ENCODE assay signal across 33 cellular contexts in the genomic region with DNA sequence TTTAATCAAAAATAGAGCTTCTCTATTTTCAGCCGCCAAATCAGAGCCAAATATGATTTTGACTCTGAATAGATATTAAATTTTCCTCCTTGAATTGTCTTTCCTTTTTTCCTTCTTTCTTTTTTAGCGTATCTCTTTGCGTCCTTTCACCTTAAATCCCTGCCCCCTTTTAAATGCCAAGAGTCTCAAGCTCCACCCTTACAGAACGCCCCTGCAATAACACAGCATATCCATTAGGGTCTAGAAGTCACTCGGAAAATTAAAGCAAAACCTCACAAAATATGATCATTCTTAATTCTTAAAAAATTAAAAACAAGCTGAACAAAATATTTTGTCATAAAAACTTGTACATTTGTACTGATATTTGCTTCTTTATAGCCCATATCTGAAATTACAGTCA. TPM values are rescaled to one million over a fixed set of nuclear protein-coding genes. Genes with fewer than 3 reads are reported as not detected.
"Had no signal": no experiment of that assay in that cellular context is flagged by ENCODE, and none has a peak within 500 bp of the region (broad histone marks: within the 10 kb centered on the region; RNA-seq: fewer than 3 reads in every experiment).

No MANE protein-coding gene starts in this region.

- ATAC-seq: activated CD4-positive, alpha-beta T cell treated with anti-CD3 and anti-CD28 coated beads for 36 hours; activated CD4-positive, CD25-positive, alpha-beta regulatory T cell treated with anti-CD3 and anti-CD28 coated beads, Interleukin-2, amount 50 U/mL, for 24 hours; activated naive CD4-positive, alpha-beta T cell treated with anti-CD3 and anti-CD28 coated beads, Interleukin-2, amount 50 U/mL, for 72 hours; activated T-cell treated with anti-CD3 and anti-CD28 coated beads, Interleukin-2, amount 50 U/mL, for 4 hours; body of pancreas; Right ventricle myocardium inferior had no signal

- H3K4me3 Mint-ChIP-seq: activated CD4-positive, alpha-beta memory T cell treated with anti-CD3 and anti-CD28 coated beads for 36 hours; activated CD4-positive, alpha-beta T cell treated with anti-CD3 and anti-CD28 coated beads for 36 hours; activated naive CD4-positive, alpha-beta T cell treated with anti-CD3 and anti-CD28 coated beads for 36 hours; activated T-cell treated with anti-CD3 and anti-CD28 coated beads, Interleukin-2, amount 50 U/mL, for 4 hours; activated T-helper 1 cell treated with anti-CD3 and anti-CD28 coated beads, Interleukin-12 subunit alpha, Interleukin-12 subunit beta, Interleukin-2, Interleukin-4 antibody, amounts not matched to agents 30 ng/mL and 10 ng/mL and 1 ng/mL, durations not matched to agents 14 hours and 24 hours and 36 hours; T-helper 1 cell treated with Interleukin-12 subunit alpha and Interleukin-12 subunit beta and Interleukin-4 antibody, amounts not matched to agents 30 μg/mL and 1 μg/mL, for 36 hours; T-helper 2 cell treated with Interferon-gamma antibody and Interleukin-4, amounts not matched to agents 5 μg/mL and 100 μg/mL, for 36 hours had no signal

- H3K4me1 ChIP-seq: adrenal gland, body of pancreas had no signal

- H3K4me2 ChIP-seq: PC-9 had no signal

- H3K36me3 Mint-ChIP-seq: activated naive CD4-positive, alpha-beta T cell treated with anti-CD3 and anti-CD28 coated beads, Interleukin-2, amount 50 U/mL, for 72 hours had no signal

- H3K27me3 ChIP-seq: adrenal gland, body of pancreas had no signal

- H3K9me3 ChIP-seq: adrenal gland, body of pancreas, MG63 had no signal

- H2AFZ ChIP-seq: PC-9 had no signal

- DNase-seq: activated CD4-positive, alpha-beta memory T cell treated with anti-CD3 and anti-CD28 coated beads for 36 hours; activated CD4-positive, alpha-beta T cell treated with anti-CD3 and anti-CD28 coated beads for 36 hours; activated CD4-positive, alpha-beta T cell treated with anti-CD3 and anti-CD28 coated beads, Interleukin-2, amount 50 U/mL, for 1 hour; activated CD8-positive, alpha-beta memory T cell treated with anti-CD3 and anti-CD28 coated beads, Interleukin-2, amount 50 U/mL, for 4 hours; activated gamma-delta T cell treated with Interleukin-2 at 50 U/mL for 16 hours; activated naive CD4-positive, alpha-beta T cell treated with anti-CD3 and anti-CD28 coated beads for 36 hours; activated T-cell treated with anti-CD3 and anti-CD28 coated beads for 4 hours; activated T-cell treated with anti-CD3 and anti-CD28 coated beads, Interleukin-2, amount 50 U/mL, for 4 hours; adrenal gland; body of pancreas; caudate nucleus; cerebellar nuclear complex; Kasumi-1; KG1; MG63; NCI-H1048; NCI-H1694 treated with DMSO at 0.1 percent for 48 hours; NCI-H2029; NCI-H345; NCI-H524 treated with DMSO at 0.1 percent for 48 hours; NCI-H748 treated with DMSO at 0.1 percent for 48 hours; NK-92 treated with Interleukin-12 subunit alpha and Interleukin-12 subunit beta, amount 100 ng/mL, for 24 hours; PC-9; SIG-M5 had no signal

- H3K4me1 Mint-ChIP-seq: activated CD4-positive, alpha-beta T cell treated with anti-CD3 and anti-CD28 coated beads for 36 hours had no signal

- H3K4me3 ChIP-seq: adrenal gland, body of pancreas, MG63, PC-9 had no signal

- H3K9me3 Mint-ChIP-seq: activated naive CD4-positive, alpha-beta T cell treated with anti-CD3 and anti-CD28 coated beads for 36 hours; T-helper 1 cell treated with Interleukin-12 subunit alpha and Interleukin-12 subunit beta and Interleukin-4 antibody, amounts not matched to agents 30 μg/mL and 1 μg/mL, for 36 hours had no signal

- H3K27ac Mint-ChIP-seq: activated CD4-positive, alpha-beta memory T cell treated with anti-CD3 and anti-CD28 coated beads for 36 hours; activated CD4-positive, alpha-beta T cell treated with anti-CD3 and anti-CD28 coated beads for 36 hours; activated naive CD4-positive, alpha-beta T cell treated with anti-CD3 and anti-CD28 coated beads for 36 hours; activated naive CD4-positive, alpha-beta T cell treated with anti-CD3 and anti-CD28 coated beads, Interleukin-2, amount 50 U/mL, for 72 hours; activated T-helper 1 cell treated with anti-CD3 and anti-CD28 coated beads, Interleukin-12 subunit alpha, Interleukin-12 subunit beta, Interleukin-2, Interleukin-4 antibody, amounts not matched to agents 30 ng/mL and 10 ng/mL and 1 ng/mL, durations not matched to agents 14 hours and 24 hours and 36 hours; T-helper 1 cell treated with Interleukin-12 subunit alpha and Interleukin-12 subunit beta and Interleukin-4 antibody, amounts not matched to agents 30 μg/mL and 1 μg/mL, for 36 hours; T-helper 2 cell treated with Interferon-gamma antibody and Interleukin-4, amounts not matched to agents 5 μg/mL and 100 μg/mL, for 36 hours had no signal

- H3K36me3 ChIP-seq: adrenal gland, MG63 had no signal

- H3K27ac ChIP-seq: adrenal gland, body of pancreas, PC-9, RWPE1 had no signal

RNA-seq across cellular contexts. Expression of a gene that starts 51.3 kb away (rescaled TPM):
- total RNA-seq: activated CD4-positive, alpha-beta memory T cell treated with anti-CD3 and anti-CD28 coated beads for 36 hours; activated CD4-positive, alpha-beta T cell treated with anti-CD3 and anti-CD28 coated beads for 36 hours; activated naive CD4-positive, alpha-beta T cell treated with anti-CD3 and anti-CD28 coated beads for 36 hours; activated naive CD4-positive, alpha-beta T cell treated with anti-CD3 and anti-CD28 coated beads, Interleukin-2, amount 50 U/mL, for 72 hours; activated T-cell treated with anti-CD3 and anti-CD28 coated beads, Interleukin-2, amount 50 U/mL, for 4 hours; activated T-helper 1 cell treated with anti-CD3 and anti-CD28 coated beads, Interleukin-12 subunit alpha, Interleukin-12 subunit beta, Interleukin-2, Interleukin-4 antibody, amounts not matched to agents 30 ng/mL and 10 ng/mL and 1 ng/mL, durations not matched to agents 14 hours and 24 hours and 36 hours; bronchial epithelial cell; NCI-H460; PC-9 had no signal
